ENCODE assay signal across 1 cellular context in the genomic region with DNA sequence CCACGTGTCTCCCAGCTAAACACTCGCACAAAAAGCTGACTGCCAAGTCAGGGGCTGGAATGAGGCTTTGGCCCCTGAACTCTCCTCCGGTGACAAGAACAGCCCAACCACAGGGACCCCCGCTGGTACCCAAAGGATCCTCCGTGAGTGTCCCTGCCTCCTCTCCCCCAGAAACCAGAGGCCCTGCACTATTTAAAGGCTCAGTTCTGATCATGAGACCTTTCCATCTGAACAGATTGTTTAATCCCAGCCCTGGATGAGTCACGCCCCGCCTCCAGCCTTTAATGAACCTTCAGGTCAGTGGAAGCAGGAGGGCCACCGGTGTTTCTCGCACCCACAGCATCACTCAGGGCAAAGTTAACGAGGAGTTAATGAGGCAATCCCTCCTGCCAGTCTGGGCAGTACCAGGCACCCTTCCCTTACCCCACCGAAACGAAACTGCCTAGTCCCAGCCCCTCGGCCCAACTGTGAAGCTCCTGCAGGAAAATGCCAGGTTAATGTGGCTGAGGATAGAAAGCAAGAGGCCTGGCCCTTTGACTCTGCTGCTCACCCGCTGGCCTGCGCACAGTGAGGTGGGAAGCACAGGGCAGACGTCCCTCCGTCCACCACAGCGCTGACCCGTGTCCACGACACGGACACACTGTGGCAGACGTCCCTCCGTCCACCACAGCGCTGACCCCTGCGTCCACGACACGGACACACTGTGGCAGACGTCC.
TF ChIP-seq lines count a peak whose summit lies in the region.

No MANE protein-coding gene starts in this region.

TF ChIP-seq in IMR-90, 13 proteins besides CTCF, POLR2A, EP300 and RAD21:
- TF ChIP-seq SMC3 (IDR thresholded peaks at IDR 0.05; ENCODE audit: low read depth, low read length) (no peak), BHLHE40 (IDR thresholded peaks at IDR 0.05; ENCODE audit: low read depth, low read length) (peak; percentile 53; the same call in 1 of the 2 replicates), CEBPB (IDR thresholded peaks at IDR 0.05; ENCODE audit: low read depth, low read length) (peak; percentile 14; the same call in 1 of the 2 replicates), FOS (IDR thresholded peaks at IDR 0.05; ENCODE audit: low read depth, low read length) (peak; percentile 74)
